ENCODE assay signal across 26 cellular contexts in the genomic region with DNA sequence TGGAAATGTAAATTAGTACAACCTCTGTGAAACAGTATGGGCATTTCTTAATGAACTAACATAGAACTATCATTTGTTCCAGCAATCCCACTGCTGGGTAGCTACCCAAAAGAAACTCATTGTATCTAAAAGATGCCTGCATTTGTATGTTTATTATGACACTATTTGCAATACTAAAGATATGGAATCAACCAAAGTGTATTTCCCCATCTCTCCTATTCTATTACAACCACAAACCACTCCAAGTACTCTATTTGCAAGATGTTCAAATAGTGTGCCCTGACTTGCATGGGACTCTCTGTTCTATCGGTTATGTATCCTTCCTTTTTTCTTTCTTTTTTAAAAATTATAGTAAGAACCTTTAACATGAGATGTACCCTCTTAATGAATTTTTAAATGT.
"Had no signal": no experiment of that assay in that cellular context is flagged by ENCODE, and none has a peak within 500 bp of the region (broad histone marks: within the 10 kb centered on the region; RNA-seq: fewer than 3 reads in every experiment).

No MANE protein-coding gene starts in this region.

- H3K4me3 ChIP-seq: ascending aorta, breast epithelium, cardiac muscle cell, coronary artery, dorsolateral prefrontal cortex, heart left ventricle had no signal

- H3K9me3 ChIP-seq: ascending aorta, breast epithelium, heart left ventricle had no signal

- H3K27me3 ChIP-seq: ascending aorta, breast epithelium, cardiac muscle cell, dorsolateral prefrontal cortex, heart left ventricle had no signal

- H3K27ac ChIP-seq: ascending aorta, breast epithelium, cardiac muscle cell, coronary artery, dorsolateral prefrontal cortex, heart left ventricle, WERI-Rb-1 had no signal

- H3K4me1 ChIP-seq: ascending aorta, breast epithelium, heart left ventricle had no signal

- ATAC-seq: activated CD4-positive, CD25-positive, alpha-beta regulatory T cell treated with anti-CD3 and anti-CD28 coated beads, Interleukin-2, amount 50 U/mL, for 24 hours; activated CD8-positive, alpha-beta memory T cell treated with anti-CD3 and anti-CD28 coated beads, Interleukin-2, amount 10 ng/mL, durations not matched to agents 7 days and 5 days; activated CD8-positive, alpha-beta T cell treated with anti-CD3 and anti-CD28 coated beads, Interleukin-2, amount 10 ng/mL, durations not matched to agents 7 days and 5 days; activated naive CD8-positive, alpha-beta T cell treated with anti-CD3 and anti-CD28 coated beads, Interleukin-2, amount 50 U/mL, for 24 hours; esophagus mucosa; heart left ventricle had no signal

- DNase-seq: activated B cell treated with CpG ODN at 0.5 μM for 24 hours; activated CD4-positive, alpha-beta memory T cell treated with anti-CD3 and anti-CD28 coated beads for 36 hours; activated CD4-positive, alpha-beta T cell treated with anti-CD3 and anti-CD28 coated beads, Interleukin-2, amount 10 ng/mL, durations not matched to agents 24 days and 14 days; activated CD8-positive, alpha-beta memory T cell treated with anti-CD3 and anti-CD28 coated beads, Interleukin-2, amount 10 ng/mL, durations not matched to agents 7 days and 5 days; activated CD8-positive, alpha-beta memory T cell treated with anti-CD3 and anti-CD28 coated beads, Interleukin-2, amount 50 U/mL, for 4 hours; activated CD8-positive, alpha-beta T cell treated with anti-CD3 and anti-CD28 coated beads, Interleukin-2, amount 10 ng/mL, durations not matched to agents 7 days and 5 days; activated effector memory CD4-positive, alpha-beta T cell treated with anti-CD3 and anti-CD28 coated beads, Interleukin-2, amount 50 U/mL, for 16 hours; activated naive CD4-positive, alpha-beta T cell treated with anti-CD3 and anti-CD28 coated beads for 36 hours; activated naive CD8-positive, alpha-beta T cell treated with anti-CD3 and anti-CD28 coated beads for 36 hours; activated naive CD8-positive, alpha-beta T cell treated with anti-CD3 and anti-CD28 coated beads, Interleukin-2, amount 50 U/mL, for 24 hours; activated T-cell treated with anti-CD3 and anti-CD28 coated beads, Interleukin-2, amount 50 U/mL, for 1 hour; activated T-cell treated with anti-CD3 and anti-CD28 coated beads, Interleukin-2, amount 50 U/mL, for 48 hours; dorsolateral prefrontal cortex; effector memory CD4-positive, alpha-beta T cell; endodermal cell; glutamatergic neuron; heart left ventricle; hypothalamus; T1000; WERI-Rb-1 had no signal

- H3K36me3 ChIP-seq: ascending aorta, breast epithelium, cardiac muscle cell, heart left ventricle, WERI-Rb-1 had no signal
